ENCODE assay signal across 1 cellular context in the genomic region with DNA sequence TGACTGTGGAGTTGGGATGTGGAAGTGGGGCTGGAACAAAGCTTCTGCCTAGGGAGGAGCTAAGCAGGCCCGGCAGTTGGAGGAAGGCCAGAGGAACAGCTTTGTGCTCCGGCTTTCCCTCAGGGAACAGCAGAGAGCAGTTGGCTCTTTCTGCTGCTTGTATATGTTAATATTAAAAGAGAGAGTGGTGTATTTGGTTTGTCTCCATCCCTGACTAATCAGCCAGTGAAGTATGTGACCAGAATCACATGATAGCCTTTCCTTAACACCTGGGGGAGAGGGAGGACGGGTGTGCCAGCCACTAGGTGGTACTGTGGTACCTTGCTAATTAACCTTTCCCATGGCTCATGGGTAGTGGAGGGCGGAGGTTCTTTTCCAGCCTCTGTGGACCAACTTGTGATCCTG.
TF ChIP-seq lines count a peak whose summit lies in the region.

No MANE protein-coding gene starts in this region.

TF ChIP-seq in HEK293, 187 proteins besides CTCF, POLR2A, EP300 and RAD21:
- peak; percentile 18; the same call in 1 of the 2 replicates for TF ChIP-seq ZNF660 (tag by site-specific recombination; IDR thresholded peaks at IDR 0.05)
- TF ChIP-seq FEZF1 (tag by site-specific recombination; IDR thresholded peaks at IDR 0.05): peak; percentile 34; the same call in 1 of the 2 replicates
- peak; percentile 58 for TF ChIP-seq ZNF654 (tag by site-specific recombination; IDR thresholded peaks at IDR 0.05; ENCODE audit: low read depth)
- TF ChIP-seq ZSCAN16 (tag by site-specific recombination; IDR thresholded peaks at IDR 0.05): no peak
- TF ChIP-seq TCF7L2 (IDR thresholded peaks at IDR 0.05; ENCODE audit: borderline replicate concordance, low read depth, low read length): no peak
- TF ChIP-seq SALL2 (tag by site-specific recombination; IDR thresholded peaks at IDR 0.05; ENCODE audit: borderline replicate concordance): no peak
TF ChIP-seq in HEK293: peak in this region for 3.
